9 cellular contexts compared by ENCODE assay signal in the genomic region with DNA sequence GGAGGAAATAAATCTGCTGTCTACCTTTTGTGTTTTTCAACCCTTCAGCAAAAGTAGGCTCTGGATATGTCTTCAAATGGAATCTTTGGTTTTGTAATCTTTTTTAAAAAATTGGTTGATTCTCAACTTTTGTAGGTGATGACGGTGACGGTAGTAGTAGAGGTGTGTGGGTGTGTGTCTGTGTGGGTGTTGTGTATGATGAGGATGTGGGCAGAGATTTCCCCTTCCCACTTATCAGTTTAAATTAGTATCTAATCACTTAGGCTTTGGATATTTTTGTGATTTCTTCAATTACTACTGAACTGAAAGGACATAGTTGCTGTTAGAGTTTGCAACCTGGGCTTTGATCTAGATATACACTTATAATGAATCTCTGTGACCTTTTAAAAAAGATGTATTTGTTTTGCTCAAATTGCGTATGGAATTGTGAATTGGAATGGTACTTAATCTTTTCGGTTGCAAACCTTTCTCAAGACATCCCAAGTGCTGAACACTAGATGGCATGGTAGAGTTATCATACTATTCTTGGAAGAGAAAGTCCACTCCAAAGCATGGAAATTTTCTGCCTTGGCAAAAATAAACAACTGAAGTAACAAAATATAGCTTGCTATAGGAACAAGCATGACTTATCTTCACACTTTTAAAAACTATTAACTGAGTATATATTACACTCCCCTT. TPM values are rescaled to one million over a fixed set of nuclear protein-coding genes. Genes with fewer than 3 reads are reported as not detected.
DNase-seq lines count a peak whose midpoint lies in the region; ATAC-seq and TF ChIP-seq lines count a peak whose summit lies in the region.
"Had no signal": no experiment of that assay in that cellular context is flagged by ENCODE, and none has a peak within 500 bp of the region (broad histone marks: within the 10 kb centered on the region; RNA-seq: fewer than 3 reads in every experiment).

No MANE protein-coding gene starts in this region.

- H3K27ac ChIP-seq in lower lobe of right lung = no peak overlapping the region

- peak in 1 of 2 donors; percentile 36 for ATAC-seq in lower lobe of right lung
- ATAC-seq in T-helper 17 cell = no peak

- TF ChIP-seq CTCF in cardiac fibroblast (IDR thresholded peaks at IDR 0.05; ENCODE audit: low read depth, low read length) (peak; percentile 60), lower lobe of right lung (IDR thresholded peaks at IDR 0.05) (peak; percentile 34)

- intact Hi-C loops in lower lobe of right lung (cut with DNase I) = no loop called here

- no peak overlapping the region for H3K4me3 Mint-ChIP-seq in T-helper 17 cell
- H3K4me3 Mint-ChIP-seq: brain had no signal

- no peaks in the 10 kb centered on the region for H3K4me1 Mint-ChIP-seq in T-helper 17 cell
- H3K4me1 Mint-ChIP-seq: brain had no signal

- DNase-seq in D341Med (ENCODE audit: low spot score) = peak; percentile 52
- peak; percentile 55 to 70 for DNase-seq in Kasumi-1 (lab: John Stamatoyannopoulos, UW)
- DNase-seq in cardiac fibroblast (ENCODE audit: low read depth in 2 of 2) = peak; percentile 69 to 72
- no peak for DNase-seq in lower lobe of right lung
- DNase-seq in KG1 (lab: John Stamatoyannopoulos, UW) = no peak
- no peak for DNase-seq in T-helper 17 cell
- DNase-seq in stimulated activated naive CD4-positive, alpha-beta T cell treated with Interleukin-2 at 50 U/mL for 16 hours (lab: John Stamatoyannopoulos, UW) = no peak
- DNase-seq in islet precursor cell = no peak

- H3K36me3 Mint-ChIP-seq in T-helper 17 cell (ENCODE audit: low read depth) = no peaks in the 10 kb centered on the region
- H3K36me3 Mint-ChIP-seq: brain had no signal

- H3K27ac Mint-ChIP-seq in T-helper 17 cell = no peak overlapping the region
- H3K27ac Mint-ChIP-seq: brain had no signal

- H3K4me3 ChIP-seq in cardiac fibroblast (replicated peaks in 1 of 2; ENCODE audit: low read depth in 2 of 2, low read length in 2 of 2) = no peak overlapping the region
- H3K4me3 ChIP-seq in lower lobe of right lung = no peak overlapping the region

- H3K27me3 Mint-ChIP-seq in T-helper 17 cell = peaks cover 61% of the 10 kb centered on the region
- H3K27me3 Mint-ChIP-seq: brain had no signal

- peaks cover 5% of the 10 kb centered on the region for H3K27me3 ChIP-seq in lower lobe of right lung (ENCODE audit: low read depth)

- H3K9me3 ChIP-seq in lower lobe of right lung (no peaks in the 10 kb centered on the region), T-helper 17 cell (ENCODE audit: control insufficient read depth, low read length, poor library complexity, severe bottlenecking) (no peaks in the 10 kb centered on the region)

- no peaks in the 10 kb centered on the region for H3K4me1 ChIP-seq in lower lobe of right lung

- H3K36me3 ChIP-seq in lower lobe of right lung = no peaks in the 10 kb centered on the region

RNA-seq across cellular contexts. Expression of gene A1CF, which starts 51.9 kb away (rescaled TPM):
- total RNA-seq in lower lobe of right lung = not detected
- total RNA-seq in T-helper 17 cell = not detected

Comparison
In these comparisons a context has a peak if more than half of its experiments do, and no peak if none do; other contexts are left out.
1. DNase-seq: peak in D341Med (single experiment), Kasumi-1 (2 of 2) and cardiac fibroblast (2 of 2); none in lower lobe of right lung (single experiment), KG1 (single experiment), T-helper 17 cell (0 of 3), stimulated activated naive CD4-positive, alpha-beta T cell treated with Interleukin-2 at 50 U/mL for 16 hours (single experiment) and islet precursor cell (single experiment).